In the genomic region with DNA sequence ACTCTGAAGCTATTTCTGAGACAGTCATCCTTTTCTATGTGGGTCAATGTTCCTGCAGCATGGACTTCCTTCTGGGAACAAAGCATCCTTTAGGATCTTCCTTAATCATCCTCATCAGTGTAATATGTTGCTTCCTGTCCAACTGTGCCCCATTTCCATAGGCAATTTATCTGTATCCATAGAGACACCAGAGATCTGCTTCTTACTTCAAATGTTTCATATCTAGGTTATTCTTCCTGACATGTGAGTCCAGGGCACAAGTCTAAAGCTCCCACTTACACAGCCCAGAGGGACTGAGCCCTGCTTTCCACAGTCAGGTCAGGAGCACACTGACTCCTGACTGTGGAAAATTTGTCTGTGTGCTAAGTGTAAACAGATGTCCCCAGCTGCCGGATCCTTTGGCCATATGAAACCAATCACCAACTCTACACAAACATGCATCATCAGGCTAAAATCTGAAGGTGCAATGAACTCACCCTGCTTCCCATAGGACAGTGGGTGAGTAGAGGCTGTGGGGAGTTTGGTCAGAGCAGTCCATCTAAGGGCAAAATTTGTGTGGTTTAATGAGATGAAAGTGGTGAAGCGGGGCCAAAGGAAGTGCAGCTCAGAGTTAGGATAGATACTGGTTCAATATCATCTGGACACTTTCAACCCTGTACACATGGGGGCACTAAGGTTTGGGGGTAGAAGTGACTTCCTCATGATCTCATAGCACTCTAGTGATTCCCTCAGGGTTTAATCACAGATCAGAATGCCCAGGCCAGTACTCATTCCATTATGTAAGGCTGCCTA, we compare ENCODE assay signal across 11 cellular contexts.
A peak's percentile ranks its signal among the peaks of the same experiment; 100 is the strongest.
DNase-seq lines count a peak whose midpoint lies in the region; TF ChIP-seq lines count a peak whose summit lies in the region.
"Had no signal": no experiment of that assay in that cellular context is flagged by ENCODE, and none has a peak within 500 bp of the region (broad histone marks: within the 10 kb centered on the region; RNA-seq: fewer than 3 reads in every experiment).

No MANE protein-coding gene starts in this region.

- H3K27me3 Mint-ChIP-seq in nephron (ENCODE audit: low read depth): no peaks in the 10 kb centered on the region

- no peaks in the 10 kb centered on the region for H3K9me3 Mint-ChIP-seq in nephron
- H3K9me3 Mint-ChIP-seq: central memory CD8-positive, alpha-beta T cell had no signal

- H3K36me3 Mint-ChIP-seq in nephron (ENCODE audit: low read depth): no peaks in the 10 kb centered on the region

- H3K4me3 ChIP-seq in BJ (ENCODE audit: low read depth, low read length): no peak overlapping the region

- POLR2A ChIA-PET in BJ (lab: Charles Lee): no interaction called here

- CTCF ChIA-PET in BJ (lab: Yijun Ruan, JAX): interaction anchor here (1.0 to 3.4 kb wide), 6 partner anchors 8 to 797 kb away, joined by 3 to 14 read pairs (median 3); no protein-coding TSS in a partner anchor

- peaks cover 16% of the 10 kb centered on the region for H3K4me1 Mint-ChIP-seq in nephron
- H3K4me1 Mint-ChIP-seq: central memory CD8-positive, alpha-beta T cell had no signal

- H3K4me3 Mint-ChIP-seq in nephron: no peak overlapping the region
- H3K4me3 Mint-ChIP-seq: central memory CD8-positive, alpha-beta T cell had no signal

- H3K27ac Mint-ChIP-seq in nephron: peak overlapping the region; percentile 28 to 46 (median 43)

- DNase-seq in BJ (ENCODE audit: low read depth): peak; percentile 89
- DNase-seq in LHCN-M2 (ENCODE audit: low read depth): peak; percentile 47
- DNase-seq in fibroblast of gingiva (ENCODE audit: low read depth): peak; percentile 85
- DNase-seq in activated CD4-positive, alpha-beta T cell treated with anti-CD3 and anti-CD28 coated beads for 48 hours: no peak
- DNase-seq in stimulated activated CD4-positive, alpha-beta T cell treated with anti-CD3 and anti-CD28 coated beads, Interleukin-15, amount 100 ng/mL, for 24 hours: no peak
- DNase-seq in NCI-H2107 treated with DMSO at 0.1 percent for 48 hours (lab: John Stamatoyannopoulos, UW; ENCODE audit: unreplicated experiment): no peak
- no peak for DNase-seq in central memory CD4-positive, alpha-beta T cell
- DNase-seq: NCI-H1417 treated with DMSO at 0.1 percent for 48 hours; stimulated activated CD4-positive, alpha-beta T cell treated with anti-CD3 and anti-CD28 coated beads, Interleukin-12 subunit alpha, Interleukin-12 subunit beta, amount 100 ng/mL, for 4 hours had no signal

- TF ChIP-seq CTCF in BJ (IDR thresholded peaks at IDR 0.05; ENCODE audit: insufficient read depth, low read depth, low read length): 0 out of 2 replicates have a peak, but pooled peaks have one; percentile 12
- TF ChIP-seq CTCF in nephron (IDR thresholded peaks at IDR 0.05; ENCODE audit: unreplicated experiment in 3 of 3): no peak

- H3K27me3 ChIP-seq in BJ (ENCODE audit: control insufficient read depth, insufficient read depth, low read length): no peaks in the 10 kb centered on the region

- H3K36me3 ChIP-seq in BJ (ENCODE audit: control insufficient read depth, insufficient read depth, low read length): no peaks in the 10 kb centered on the region

Comparison
In these comparisons a context has a peak if more than half of its experiments do, and no peak if none do; other contexts are left out.
1. DNase-seq: peak in BJ (single experiment), LHCN-M2 (single experiment) and fibroblast of gingiva (single experiment); none in activated CD4-positive, alpha-beta T cell treated with anti-CD3 and anti-CD28 coated beads for 48 hours (single experiment), stimulated activated CD4-positive, alpha-beta T cell treated with anti-CD3 and anti-CD28 coated beads, Interleukin-15, amount 100 ng/mL, for 24 hours (single experiment), NCI-H2107 treated with DMSO at 0.1 percent for 48 hours (single experiment) and central memory CD4-positive, alpha-beta T cell (single experiment).